Comparison of ENCODE assay signal across 11 cellular contexts in the genomic region with DNA sequence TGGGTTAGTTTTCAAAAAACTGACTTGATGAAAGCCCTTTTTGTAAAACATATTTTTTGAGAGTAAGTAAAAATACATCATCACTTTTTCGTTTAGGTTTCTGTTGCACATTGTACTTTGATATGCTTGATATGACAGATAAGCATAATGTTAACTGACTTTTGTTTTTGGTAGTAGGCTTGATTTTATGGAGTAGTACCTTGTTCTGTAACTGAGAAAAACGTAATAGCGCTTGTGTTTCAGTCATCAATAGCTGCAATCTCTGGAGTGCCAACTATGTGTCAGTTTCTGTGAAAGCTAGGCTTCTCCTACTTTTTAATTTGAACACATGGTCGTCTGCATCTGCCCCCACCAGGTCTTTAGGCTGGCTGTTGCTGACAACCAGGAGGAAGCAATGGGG. TPM values are rescaled to one million over a fixed set of nuclear protein-coding genes. Genes with fewer than 3 reads are reported as not detected.
DNase-seq lines count a peak whose midpoint lies in the region; ATAC-seq, FAIRE-seq and TF ChIP-seq lines count a peak whose summit lies in the region.
"Had no signal": no experiment of that assay in that cellular context is flagged by ENCODE, and none has a peak within 500 bp of the region (broad histone marks: within the 10 kb centered on the region; RNA-seq: fewer than 3 reads in every experiment).

No MANE protein-coding gene starts in this region.

- H4K20me1 ChIP-seq in keratinocyte (ENCODE audit: control insufficient read depth, extremely low read depth, insufficient read depth, low read length), result no peaks in the 10 kb centered on the region

- H3K4me3 ChIP-seq in heart left ventricle, result peak overlapping the region; percentile 68 to 99 (median 91)
- peak overlapping the region; percentile 85 to 98 (median 87) for H3K4me3 ChIP-seq in keratinocyte (ENCODE audit: control insufficient read depth in 2 of 3, extremely low read depth in 1 of 3, insufficient read depth in 2 of 3, low read depth in 1 of 3, low read length in 3 of 3)
- H3K4me3 ChIP-seq in ovary, result no peak overlapping the region

- H3K4me2 ChIP-seq in keratinocyte (ENCODE audit: control insufficient read depth, extremely low read depth, insufficient read depth, low read depth, low read length), result peak overlapping the region; percentile 94

- peaks cover 0 to 39% (median 16%) of the 10 kb centered on the region in 12 donors for H3K4me1 ChIP-seq in heart left ventricle
- peaks cover 8% of the 10 kb centered on the region for H3K4me1 ChIP-seq in keratinocyte (ENCODE audit: control insufficient read depth, extremely low read depth, insufficient read depth, low read length)
- H3K4me1 ChIP-seq in ovary (ENCODE audit: insufficient read depth), result peaks cover 6% of the 10 kb centered on the region

- WGBS in heart left ventricle, 4 donors, result 46 to 56% (median 50%) methylated on average over 4 of the region's 4 CpGs
- 52 to 64% (median 56%) methylated on average over 4 of the region's 4 CpGs for WGBS in ovary, 3 donors

- dilution Hi-C loops in keratinocyte (cut with MboI; ENCODE audit: extremely low pct_ligation_motif_present, low sequenced_read_pairs), result no loop called here

- no peak for FAIRE-seq in keratinocyte (lab: Jason Lieb, UNC)

- H3K9ac ChIP-seq in keratinocyte (ENCODE audit: control insufficient read depth, extremely low read depth, insufficient read depth, low read length), result peak overlapping the region; percentile 91

- peaks cover 0 to 4% (median 0%) of the 10 kb centered on the region in 9 donors for H3K36me3 ChIP-seq in heart left ventricle
- H3K36me3 ChIP-seq in keratinocyte (ENCODE audit: control insufficient read depth in 2 of 2, extremely low read depth in 1 of 2, insufficient read depth in 2 of 2, low read length in 2 of 2), result peaks cover 0 to 2% of the 10 kb centered on the region in 2 experiments
- no peaks in the 10 kb centered on the region for H3K36me3 ChIP-seq in ovary
- H3K36me3 ChIP-seq: tibial nerve had no signal

- peak overlapping the region; percentile 98 for H3K27ac Mint-ChIP-seq in activated T-helper 17 cell treated with anti-CD3 and anti-CD28 coated beads, Interleukin-2, amount 50 U/mL, for 72 hours
- H3K27ac Mint-ChIP-seq in type B pancreatic cell, result peak overlapping the region; percentile 97

- TF ChIP-seq EP300 in ovary (IDR thresholded peaks at IDR 0.05), result no peak

- H3K27me3 Mint-ChIP-seq in activated T-helper 17 cell treated with anti-CD3 and anti-CD28 coated beads, Interleukin-2, amount 50 U/mL, for 72 hours, result no peaks in the 10 kb centered on the region
- H3K27me3 Mint-ChIP-seq in type B pancreatic cell, result no peaks in the 10 kb centered on the region

- H3K4me1 Mint-ChIP-seq in activated T-helper 17 cell treated with anti-CD3 and anti-CD28 coated beads, Interleukin-2, amount 50 U/mL, for 72 hours, result peaks cover 17% of the 10 kb centered on the region
- H3K4me1 Mint-ChIP-seq in type B pancreatic cell (ENCODE audit: unreplicated experiment), result peaks cover 28% of the 10 kb centered on the region

- H2AFZ ChIP-seq in keratinocyte (ENCODE audit: control insufficient read depth, low read length), result no peak overlapping the region

- H3K27me3 ChIP-seq in heart left ventricle, result no peaks in the 10 kb centered on the region
- H3K27me3 ChIP-seq in keratinocyte (ENCODE audit: control insufficient read depth, extremely low read depth, insufficient read depth, low read length), result no peaks in the 10 kb centered on the region
- H3K27me3 ChIP-seq in ovary, result no peaks in the 10 kb centered on the region
- H3K27me3 ChIP-seq: tibial nerve had no signal

- intact Hi-C loops in heart left ventricle (cut with DNase I) (loop anchor here in 7 of 10 donors (5.0 to 10.0 kb wide), 5 partner anchors 94 to 256 kb away; partner anchors contain the start of gene LBH (in 4 of the 7)), Right ventricle myocardium inferior (cut with DNase I) (loop anchor here (5.0 kb wide), 1 partner anchor 259 kb away; no protein-coding TSS in a partner anchor), ovary (cut with DNase I) (no loop called here)

- H3K9me3 ChIP-seq in heart left ventricle (no peaks in the 10 kb centered on the region), keratinocyte (ENCODE audit: control insufficient read depth, low read depth, low read length) (no peaks in the 10 kb centered on the region), ovary (no peaks in the 10 kb centered on the region)
- H3K9me3 ChIP-seq: tibial nerve had no signal

- DNase-seq in heart left ventricle (no peak), Right ventricle myocardium inferior (ENCODE audit: missing footprints) (no peak), keratinocyte (ENCODE audit: low read depth, low spot score) (no peak), type B pancreatic cell (ENCODE audit: extremely low spot score, unreplicated experiment) (no peak), ovary (no peak), A172 (ENCODE audit: low spot score) (no peak)
- DNase-seq: DMS 273 treated with DMSO at 0.1 percent for 48 hours, foreskin melanocyte had no signal

- H3K36me3 Mint-ChIP-seq in activated T-helper 17 cell treated with anti-CD3 and anti-CD28 coated beads, Interleukin-2, amount 50 U/mL, for 72 hours (ENCODE audit: low read depth), result peaks cover 25% of the 10 kb centered on the region
- H3K36me3 Mint-ChIP-seq in type B pancreatic cell, result peaks cover 4% of the 10 kb centered on the region

- TF ChIP-seq POLR2A in heart left ventricle (IDR thresholded peaks at IDR 0.05), result no peak
- TF ChIP-seq POLR2A in ovary (IDR thresholded peaks at IDR 0.05), result no peak

- H3K27ac ChIP-seq in heart left ventricle (peak overlapping the region in 8 of 12 donors; percentile 85 to 91 (median 87)), keratinocyte (ENCODE audit: control insufficient read depth, insufficient read depth, low read length) (peak overlapping the region; percentile 86), ovary (no peak overlapping the region)

- peak overlapping the region; percentile 96 for H3K4me3 Mint-ChIP-seq in activated T-helper 17 cell treated with anti-CD3 and anti-CD28 coated beads, Interleukin-2, amount 50 U/mL, for 72 hours
- peak overlapping the region; percentile 95 for H3K4me3 Mint-ChIP-seq in type B pancreatic cell

- H3K79me2 ChIP-seq in keratinocyte (ENCODE audit: control insufficient read depth, insufficient read depth, low read length), result peaks cover 32% of the 10 kb centered on the region

- no peaks in the 10 kb centered on the region for H3K9me1 ChIP-seq in keratinocyte (ENCODE audit: control insufficient read depth, extremely low read depth, insufficient read depth, low read length)

- H3K9me3 Mint-ChIP-seq in activated T-helper 17 cell treated with anti-CD3 and anti-CD28 coated beads, Interleukin-2, amount 50 U/mL, for 72 hours, result no peaks in the 10 kb centered on the region
- no peaks in the 10 kb centered on the region for H3K9me3 Mint-ChIP-seq in type B pancreatic cell

- no peak for ATAC-seq in heart left ventricle
- ATAC-seq in Right ventricle myocardium inferior, result no peak
- ATAC-seq in activated T-helper 17 cell treated with anti-CD3 and anti-CD28 coated beads, Interleukin-2, amount 50 U/mL, for 72 hours (replicated peaks), result peak; percentile 53
- no peak for ATAC-seq in HG03135 (IDR thresholded peaks at IDR 0.05; ENCODE audit: unreplicated experiment)

- TF ChIP-seq CTCF in heart left ventricle (IDR thresholded peaks at IDR 0.05) (no peak), keratinocyte (optimal IDR thresholded peaks at IDR 0.05 in 1 of 3, IDR thresholded peaks at IDR 0.05 in 1 of 3, conservative IDR thresholded peaks at IDR 0.05 in 1 of 3; ENCODE audit: extremely low read depth in 1 of 3, insufficient read depth in 2 of 3, low read length in 3 of 3) (no peak), type B pancreatic cell (conservative IDR thresholded peaks at IDR 0.05) (no peak), ovary (IDR thresholded peaks at IDR 0.05) (no peak)

RNA-seq across cellular contexts. Expression of gene LCLAT1, which starts 1.3 kb away (rescaled TPM):
- 10 to 100 TPM; 32.6 to 70.2 (median 46.9) TPM for total RNA-seq in heart left ventricle
- polyA plus RNA-seq in heart left ventricle, result 10 to 100 TPM in 1 of 2 donors, 1 to 10 TPM in 1; 9.8 to 22.9 TPM
- total RNA-seq in Right ventricle myocardium inferior, result 30.9 TPM
- 10 to 100 TPM; 14.5 to 18.0 TPM for total RNA-seq in activated T-helper 17 cell treated with anti-CD3 and anti-CD28 coated beads, Interleukin-2, amount 50 U/mL, for 72 hours
- 10.6 to 17.1 TPM (median 15.8 TPM) in 3 replicates for polyA plus RNA-seq in keratinocyte
- 2.2 TPM for polyA plus RNA-seq in keratinocyte (2011; ENCODE audit: low read depth)
- 5.6 and 10.1 TPM in 2 replicates for polyA plus RNA-seq in keratinocyte (2011; cell fraction: cytosol; rRNA removed)
- polyA plus RNA-seq in keratinocyte (2011; cell fraction: nucleus; rRNA removed), result 14.6 and 17.9 TPM in 2 replicates
- polyA plus RNA-seq in keratinocyte (2012; ENCODE audit: low replicate concordance), result 5.1 and 7.0 TPM in 2 replicates
- polyA minus RNA-seq in keratinocyte, result 10.1 to 48.7 TPM (median 21.6 TPM) in 3 replicates
- polyA minus RNA-seq in keratinocyte (2011; cell fraction: cytosol; rRNA and poly(A)+ RNA removed), result 18.6 TPM
- polyA minus RNA-seq in keratinocyte (2011; cell fraction: nucleus; rRNA and poly(A)+ RNA removed), result 21.7 and 45.1 TPM in 2 replicates
- 26.9 and 29.0 TPM in 2 replicates for total RNA-seq in type B pancreatic cell (ENCODE audit: low replicate concordance)
- 10 to 100 TPM; 10.7 to 26.5 (median 22.8) TPM for total RNA-seq in ovary
- 1 to 10 TPM; 3.2 to 7.4 TPM for polyA plus RNA-seq in ovary
- total RNA-seq in A172 (2014; rRNA removed; shearing (Covaris generic)), result 19.0 and 27.7 TPM in 2 replicates

Comparison
In these comparisons a context has a peak if more than half of its experiments do, and no peak if none do; other contexts are left out.
1. H3K27ac ChIP-seq: peak in heart left ventricle (8 of 12) and keratinocyte (single experiment); none in ovary (0 of 2).
2. intact Hi-C loops: an anchor here in heart left ventricle (5.0 to 10.0 kb wide) and Right ventricle myocardium inferior (5.0 kb wide); none called in ovary.